In genomic region chr6:37513155-37513554, GRCh38 we compare ENCODE assay signal across 1 cellular context.
TF ChIP-seq lines count a peak whose summit lies in the region.

No MANE protein-coding gene starts in this region.

TF ChIP-seq in WTC11, 78 proteins besides CTCF, POLR2A, EP300 and RAD21 (continued from another document):
- TF ChIP-seq USF1 (CRISPR knock-in tag; IDR thresholded peaks at IDR 0.05): no peak
- TF ChIP-seq NFYB (CRISPR knock-in tag; conservative IDR thresholded peaks at IDR 0.05; ENCODE audit: low read depth): no peak
- TF ChIP-seq E2F5 (CRISPR knock-in tag; IDR thresholded peaks at IDR 0.05): no peak
- TF ChIP-seq ZNF671 (CRISPR knock-in tag; IDR thresholded peaks at IDR 0.05): no peak
- TF ChIP-seq ATF2 (CRISPR knock-in tag; IDR thresholded peaks at IDR 0.05; ENCODE audit: borderline replicate concordance, low read depth): no peak
- TF ChIP-seq STAT6 (CRISPR knock-in tag; conservative IDR thresholded peaks at IDR 0.05; ENCODE audit: low read depth): no peak
TF ChIP-seq in WTC11: peak in this region for 0.
